Comparison of ENCODE assay signal across 15 cellular contexts in genomic region chr7:114789942-114790341, GRCh38.
DNase-seq lines count a peak whose midpoint lies in the region; ATAC-seq and TF ChIP-seq lines count a peak whose summit lies in the region.
"Had no signal": no experiment of that assay in that cellular context is flagged by ENCODE, and none has a peak within 500 bp of the region (broad histone marks: within the 10 kb centered on the region; RNA-seq: fewer than 3 reads in every experiment).

No MANE protein-coding gene starts in this region.

- no peaks in the 10 kb centered on the region for H3K27me3 ChIP-seq in Caco-2 (replicated peaks; ENCODE audit: control insufficient read depth, insufficient read depth, low read length)
- H3K27me3 ChIP-seq: vagina had no signal

- TF ChIP-seq CTCF in HFF-Myc (IDR thresholded peaks at IDR 0.05; ENCODE audit: low read depth, low read length, missing control alignments) (no peak), Caco-2 (IDR thresholded peaks at IDR 0.05; ENCODE audit: insufficient read depth in 1 of 2, low read depth in 1 of 2, low read length in 1 of 2, severe bottlenecking in 1 of 2, unreplicated experiment in 1 of 2) (no peak)

- H3K36me3 ChIP-seq in Caco-2 (ENCODE audit: control insufficient read depth, insufficient read depth, low read length), result no peaks in the 10 kb centered on the region
- H3K36me3 ChIP-seq: vagina had no signal

- peaks cover 6% of the 10 kb centered on the region for H3K27me3 Mint-ChIP-seq in Caco-2 (ENCODE audit: insufficient read depth, unreplicated experiment)

- POLR2A ChIA-PET in Caco-2 (lab: Charles Lee), result no interaction called here

- H3K4me1 Mint-ChIP-seq in Caco-2 (ENCODE audit: low read depth, unreplicated experiment), result no peaks in the 10 kb centered on the region
- H3K4me1 Mint-ChIP-seq: activated naive CD8-positive, alpha-beta T cell treated with anti-CD3 and anti-CD28 coated beads, Interleukin-2, amount 10 ng/mL, durations not matched to agents 7 days and 5 days; naive B cell had no signal

- no peak overlapping the region for H3K27ac Mint-ChIP-seq in Caco-2 (ENCODE audit: unreplicated experiment)
- H3K27ac Mint-ChIP-seq: activated naive CD8-positive, alpha-beta T cell treated with anti-CD3 and anti-CD28 coated beads, Interleukin-2, amount 10 ng/mL, durations not matched to agents 7 days and 5 days; effector memory CD8-positive, alpha-beta T cell; naive B cell had no signal

- no peaks in the 10 kb centered on the region for H3K36me3 Mint-ChIP-seq in Caco-2 (ENCODE audit: insufficient read depth, unreplicated experiment)
- H3K36me3 Mint-ChIP-seq: activated naive CD8-positive, alpha-beta T cell treated with anti-CD3 and anti-CD28 coated beads, Interleukin-2, amount 10 ng/mL, durations not matched to agents 7 days and 5 days; naive B cell had no signal

- H3K4me3 Mint-ChIP-seq in Caco-2 (ENCODE audit: unreplicated experiment), result no peak overlapping the region
- H3K4me3 Mint-ChIP-seq: activated naive CD8-positive, alpha-beta T cell treated with anti-CD3 and anti-CD28 coated beads, Interleukin-2, amount 10 ng/mL, durations not matched to agents 7 days and 5 days; effector memory CD8-positive, alpha-beta T cell; naive B cell had no signal

- H3K4me3 ChIP-seq in HFF-Myc (replicated peaks; ENCODE audit: low read depth, low read length) (no peak overlapping the region), Caco-2 (ENCODE audit: low read depth, low read length) (no peak overlapping the region)
- H3K4me3 ChIP-seq: smooth muscle cell, vagina had no signal

- no peaks in the 10 kb centered on the region for H3K9me3 ChIP-seq in Caco-2
- H3K9me3 ChIP-seq: vagina had no signal

- CTCF ChIA-PET in Caco-2 (lab: Charles Lee), result no interaction called here

- H3K9me3 Mint-ChIP-seq in Caco-2 (ENCODE audit: unreplicated experiment), result no peaks in the 10 kb centered on the region
- H3K9me3 Mint-ChIP-seq: activated naive CD8-positive, alpha-beta T cell treated with anti-CD3 and anti-CD28 coated beads, Interleukin-2, amount 10 ng/mL, durations not matched to agents 7 days and 5 days; effector memory CD8-positive, alpha-beta T cell had no signal

- DNase-seq in AG08395 (ENCODE audit: low spot score), result peak; percentile 92
- DNase-seq in HFF-Myc (ENCODE audit: extremely low read depth, low read depth), result peak; percentile 52
- DNase-seq in amniotic stem cell (lab: John Stamatoyannopoulos, UW), result peak; percentile 43
- DNase-seq in glomerular visceral epithelial cell (ENCODE audit: extremely low spot score), result peak; percentile 29
- DNase-seq in Caco-2, result no peak
- no peak for DNase-seq in NCI-H2196 treated with DMSO at 0.1 percent for 48 hours (lab: John Stamatoyannopoulos, UW; ENCODE audit: unreplicated experiment)
- DNase-seq: activated naive CD8-positive, alpha-beta T cell treated with anti-CD3 and anti-CD28 coated beads, Interleukin-2, amount 10 ng/mL, durations not matched to agents 7 days and 5 days; COR-L47; effector memory CD8-positive, alpha-beta T cell; naive B cell; NCI-H510A had no signal

- H3K4me1 ChIP-seq in Caco-2, result no peaks in the 10 kb centered on the region
- H3K4me1 ChIP-seq: vagina had no signal

- ATAC-seq in HG02973 (IDR thresholded peaks at IDR 0.05; ENCODE audit: unreplicated experiment), result no peak
- no peak for ATAC-seq in HG02798 (IDR thresholded peaks at IDR 0.05; ENCODE audit: poor library complexity, unreplicated experiment)
- ATAC-seq: effector memory CD8-positive, alpha-beta T cell had no signal

- intact Hi-C loops in Caco-2 (cut with micrococcal nuclease; ENCODE audit: unreplicated experiment), result no loop called here

- BruUV-seq in Caco-2 (replicated peaks; lab: Mats Ljungman, UMichigan), result no TSS peak

Comparison
In these comparisons a context has a peak if more than half of its experiments do, and no peak if none do; other contexts are left out.
1. DNase-seq: peak in AG08395 (single experiment), HFF-Myc (single experiment), amniotic stem cell (single experiment) and glomerular visceral epithelial cell (single experiment); none in Caco-2 (0 of 2) and NCI-H2196 treated with DMSO at 0.1 percent for 48 hours (single experiment).